ENCODE assay signal across 30 cellular contexts in the genomic region with DNA sequence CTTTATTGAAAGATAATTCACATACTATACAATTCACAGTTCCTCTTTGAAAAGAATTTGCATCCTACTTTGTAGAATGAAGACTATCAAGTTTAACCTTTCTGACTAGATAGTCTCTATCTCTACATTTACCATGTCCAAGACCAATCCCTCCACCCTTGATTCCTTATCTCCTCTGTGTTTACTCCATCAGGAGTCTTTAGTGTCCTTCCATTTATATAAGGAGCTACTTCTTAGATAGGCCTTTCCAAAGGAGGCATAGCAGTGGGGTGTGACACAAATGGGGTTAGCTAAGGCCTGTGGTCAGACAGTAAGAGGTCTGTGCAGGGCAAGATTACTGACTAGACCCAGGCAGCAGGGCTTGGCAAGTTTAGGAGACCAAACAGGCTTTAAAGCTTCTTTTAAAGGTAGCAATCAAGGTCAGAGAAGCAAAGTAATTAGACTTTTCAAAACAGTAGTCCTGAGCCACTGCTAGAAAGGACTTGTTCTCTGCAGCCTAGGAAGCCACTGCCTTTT. TPM values are rescaled to one million over a fixed set of nuclear protein-coding genes. Genes with fewer than 3 reads are reported as not detected.
DNase-seq lines count a peak whose midpoint lies in the region; ATAC-seq and TF ChIP-seq lines count a peak whose summit lies in the region.
"Had no signal": no experiment of that assay in that cellular context is flagged by ENCODE, and none has a peak within 500 bp of the region (broad histone marks: within the 10 kb centered on the region; RNA-seq: fewer than 3 reads in every experiment).

No MANE protein-coding gene starts in this region.

- DNase-seq in HUDEP-2 (lab: John Stamatoyannopoulos, UW; ENCODE audit: unreplicated experiment in 76 of 76) (peak in 67 of 76 experiments; percentile 4 to 79 (median 37)), WERI-Rb-1 (peak; percentile 45), upper lobe of right lung (no peak), NOMO-1 (lab: John Stamatoyannopoulos, UW; ENCODE audit: unreplicated experiment in 2 of 2) (no peak), NCI-H2196 treated with DMSO at 0.1 percent for 48 hours (lab: John Stamatoyannopoulos, UW; ENCODE audit: unreplicated experiment) (no peak)
- DNase-seq: activated CD4-positive, CD25-positive, alpha-beta regulatory T cell; activated CD8-positive, alpha-beta memory T cell treated with anti-CD3 and anti-CD28 coated beads, Interleukin-2, amount 10 ng/mL, durations not matched to agents 7 days and 5 days; activated naive CD4-positive, alpha-beta T cell; activated naive CD8-positive, alpha-beta T cell treated with anti-CD3 and anti-CD28 coated beads, Interleukin-2, amount 50 U/mL, for 24 hours; activated T-cell treated with anti-CD3 and anti-CD28 coated beads, Interleukin-2, amount 50 U/mL, for 72 hours; colonic mucosa; DMS79 treated with DMSO at 0.1 percent for 48 hours; effector CD4-positive, alpha-beta T cell; GF-D8; immature natural killer cell; KBM-7; left colon; NCI-H2029; NCI-H524; Peyer's patch; SHP77 treated with DMSO at 0.1 percent for 48 hours; substantia nigra; SW 1271 had no signal

- H3K27me3 ChIP-seq in WERI-Rb-1 (ENCODE audit: insufficient read depth, low read depth, severe bottlenecking) (no peaks in the 10 kb centered on the region), upper lobe of right lung (no peaks in the 10 kb centered on the region)
- H3K27me3 ChIP-seq: cardiac muscle cell, colonic mucosa, Peyer's patch had no signal

- no peak for TF ChIP-seq CTCF in WERI-Rb-1 (IDR thresholded peaks at IDR 0.05; ENCODE audit: low read depth, low read length)
- no peak for TF ChIP-seq CTCF in upper lobe of right lung (IDR thresholded peaks at IDR 0.05)

- no peak overlapping the region for H3K4me3 ChIP-seq in WERI-Rb-1 (ENCODE audit: low read depth, low read length)
- no peak overlapping the region for H3K4me3 ChIP-seq in upper lobe of right lung
- H3K4me3 ChIP-seq: cardiac muscle cell, colonic mucosa, GM23338, Peyer's patch had no signal

- intact Hi-C loops in upper lobe of right lung (cut with DNase I), result no loop called here

- H3K9me3 ChIP-seq in WERI-Rb-1 (ENCODE audit: severe bottlenecking), result no peaks in the 10 kb centered on the region
- no peaks in the 10 kb centered on the region for H3K9me3 ChIP-seq in upper lobe of right lung
- H3K9me3 ChIP-seq: colonic mucosa, Peyer's patch had no signal

- H3K27ac ChIP-seq in WERI-Rb-1 (no peak overlapping the region), upper lobe of right lung (no peak overlapping the region)
- H3K27ac ChIP-seq: C4-2B, cardiac muscle cell, colonic mucosa, epithelial cell of prostate, Peyer's patch had no signal

- H3K36me3 ChIP-seq in WERI-Rb-1, result no peaks in the 10 kb centered on the region
- H3K36me3 ChIP-seq in upper lobe of right lung, result no peaks in the 10 kb centered on the region
- H3K36me3 ChIP-seq: cardiac muscle cell, colonic mucosa, Peyer's patch had no signal

- H3K4me1 ChIP-seq in upper lobe of right lung, result no peaks in the 10 kb centered on the region
- H3K4me1 ChIP-seq: colonic mucosa had no signal

- ATAC-seq in GM18907 (IDR thresholded peaks at IDR 0.05; ENCODE audit: unreplicated experiment), result peak; percentile 36
- ATAC-seq in upper lobe of right lung, result peak; percentile 27
- no peak for ATAC-seq in GM21529 (IDR thresholded peaks at IDR 0.05; ENCODE audit: unreplicated experiment)
- ATAC-seq: activated CD8-positive, alpha-beta memory T cell treated with anti-CD3 and anti-CD28 coated beads, Interleukin-2, amount 10 ng/mL, durations not matched to agents 7 days and 5 days; activated naive CD8-positive, alpha-beta T cell treated with anti-CD3 and anti-CD28 coated beads, Interleukin-2, amount 50 U/mL, for 24 hours; activated T-cell treated with anti-CD3 and anti-CD28 coated beads, Interleukin-2, amount 50 U/mL, for 72 hours; GM23338; left colon; stimulated activated effector memory CD8-positive, alpha-beta T cell treated with anti-CD3 and anti-CD28 coated beads, Interleukin-12 subunit alpha, Interleukin-12 subunit beta, amount 100 ng/mL, for 72 hours had no signal

RNA-seq across cellular contexts. Expression of gene DMXL1, which starts 11.1 kb away (rescaled TPM):
- total RNA-seq in upper lobe of right lung, result 51.4 TPM

Comparison
In these comparisons a context has a peak if more than half of its experiments do, and no peak if none do; other contexts are left out.
1. DNase-seq: peak in HUDEP-2 (67 of 76) and WERI-Rb-1 (single experiment); none in upper lobe of right lung (single experiment), NOMO-1 (0 of 2) and NCI-H2196 treated with DMSO at 0.1 percent for 48 hours (single experiment).